In genomic region chr20:58306421-58307261, GRCh38 we compare ENCODE assay signal across 8 cellular contexts. TPM values are rescaled to one million over a fixed set of nuclear protein-coding genes. Genes with fewer than 3 reads are reported as not detected.
A peak's percentile ranks its signal among the peaks of the same experiment; 100 is the strongest.
DNase-seq lines count a peak whose midpoint lies in the region; ATAC-seq, FAIRE-seq and TF ChIP-seq lines count a peak whose summit lies in the region.

No MANE protein-coding gene starts in this region.

- peaks cover 38% of the 10 kb centered on the region for H3K4me1 Mint-ChIP-seq in CD14-positive monocyte

- DNase-seq in CD14-positive monocyte (ENCODE audit: low spot score): peak; percentile 87
- peak; percentile 50 for DNase-seq in H54 (ENCODE audit: insufficient read length, low spot score)
- DNase-seq in RKO (ENCODE audit: low spot score): peak; percentile 93
- peak; percentile 52 for DNase-seq in activated T-helper 1 cell treated with Interleukin-2 at 50 U/mL for 16 hours (ENCODE audit: low read depth)
- DNase-seq in left colon: peak; percentile 46 to 54
- peak; percentile 71 for DNase-seq in stimulated activated naive CD8-positive, alpha-beta T cell treated with anti-CD3 and anti-CD28 coated beads, Interleukin-15, Interleukin-2, amounts not matched to agents 100 U/mL and 50 U/mL, for 24 hours
- no peak for DNase-seq in posterior vena cava (ENCODE audit: low spot score)

- peak; percentile 97 for FAIRE-seq in H54 (lab: Jason Lieb, UNC)

- TF ChIP-seq CTCF in CD14-positive monocyte (IDR thresholded peaks at IDR 0.05): no peak

- H3K4me3 Mint-ChIP-seq in CD14-positive monocyte: peak overlapping the region; percentile 24 to 62

- ATAC-seq in left colon: peak; percentile 36
- peak; percentile 83 for ATAC-seq in stimulated activated naive CD8-positive, alpha-beta T cell treated with anti-CD3 and anti-CD28 coated beads, Interleukin-15, Interleukin-2, amounts not matched to agents 100 U/mL and 50 U/mL, for 24 hours
- no peak for ATAC-seq in HG02642 (IDR thresholded peaks at IDR 0.05; ENCODE audit: poor library complexity, unreplicated experiment)

- peak overlapping the region; percentile 89 to 98 (median 92) for H3K27ac Mint-ChIP-seq in CD14-positive monocyte

- H3K27me3 Mint-ChIP-seq in CD14-positive monocyte (ENCODE audit: low read depth in 3 of 3): peaks cover 0 to 7% (median 2%) of the 10 kb centered on the region in 3 donors

- H3K9me3 Mint-ChIP-seq in CD14-positive monocyte: no peaks in the 10 kb centered on the region

- TF ChIP-seq POLR2A in H54 (IDR thresholded peaks at IDR 0.05; ENCODE audit: low read depth, low read length): no peak

- intact Hi-C loops in CD14-positive monocyte (cut with micrococcal nuclease) (loop anchor here (5.0 kb wide), 2 partner anchors 86 to 346 kb away; partner anchors contain the start of gene STX16 (in 1 of the 2)), left colon (cut with DNase I, micrococcal nuclease) (no loop called here), posterior vena cava (cut with DNase I) (no loop called here)

- peaks cover 29 to 31% of the 10 kb centered on the region in 2 donors for H3K36me3 Mint-ChIP-seq in CD14-positive monocyte

RNA-seq across cellular contexts. Expression of gene RAB22A, which starts 2.9 kb away (rescaled TPM):
- polyA plus RNA-seq in CD14-positive monocyte: 10 to 100 TPM in 1 of 2 donors, 1 to 10 TPM in 1; 9.8 to 10.6 TPM
- 10 to 100 TPM; 22.4 to 27.4 TPM for total RNA-seq in left colon
- total RNA-seq in posterior vena cava: 10 to 100 TPM; 22.1 to 27.3 TPM

Comparison
In these comparisons a context has a peak if more than half of its experiments do, and no peak if none do; other contexts are left out.
1. intact Hi-C loops: an anchor here in CD14-positive monocyte (5.0 kb wide); none called in left colon and posterior vena cava.